Comparison of ENCODE assay signal across 9 cellular contexts in the genomic region with DNA sequence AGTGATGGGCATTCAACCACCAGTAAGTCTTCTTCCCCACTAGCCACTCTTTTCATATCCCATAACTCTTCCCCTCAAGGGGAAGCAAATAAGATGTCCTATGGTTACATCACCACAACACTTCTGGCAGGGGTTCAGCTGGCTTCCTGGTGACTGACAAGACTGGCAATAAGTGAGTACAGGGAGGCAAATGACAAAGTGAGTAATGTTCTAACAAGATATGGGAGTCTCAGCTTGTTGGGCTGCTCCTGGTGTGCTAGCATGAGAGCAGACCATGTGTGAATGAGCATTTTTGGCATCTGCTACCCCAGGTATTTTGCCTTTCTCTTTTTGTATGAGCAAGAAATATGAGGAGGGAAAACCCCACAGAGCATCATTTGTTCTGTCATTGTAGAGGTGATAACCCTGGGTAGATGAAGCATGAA. TPM values are rescaled to one million over a fixed set of nuclear protein-coding genes. Genes with fewer than 3 reads are reported as not detected.
DNase-seq lines count a peak whose midpoint lies in the region; ATAC-seq, FAIRE-seq and TF ChIP-seq lines count a peak whose summit lies in the region.
"Had no signal": no experiment of that assay in that cellular context is flagged by ENCODE, and none has a peak within 500 bp of the region (broad histone marks: within the 10 kb centered on the region; RNA-seq: fewer than 3 reads in every experiment).

No MANE protein-coding gene starts in this region.

- FAIRE-seq in kidney (lab: Jason Lieb, UNC), result no peak

- CTCF ChIA-PET in activated CD4-positive, alpha-beta memory T cell treated with anti-CD3 and anti-CD28 coated beads for 36 hours (lab: Charles Lee), result interaction anchor here (0.7 to 3.4 kb wide), 4 partner anchors 10 to 29 kb away, joined by 3 to 13 read pairs (median 4); a partner anchor contains a TSS

- no peak overlapping the region for H3K9ac ChIP-seq in kidney (ENCODE audit: low read length in 2 of 2)

- H3K4me3 Mint-ChIP-seq in activated CD4-positive, alpha-beta memory T cell treated with anti-CD3 and anti-CD28 coated beads for 36 hours, result no peak overlapping the region

- TF ChIP-seq CTCF in fibroblast of the aortic adventitia (IDR thresholded peaks at IDR 0.05; ENCODE audit: insufficient read depth, low read length) (no peak), BE2C (IDR thresholded peaks at IDR 0.05; ENCODE audit: low read depth, low read length) (no peak), kidney (IDR thresholded peaks at IDR 0.05; ENCODE audit: borderline replicate concordance, extremely low read depth, insufficient read depth) (no peak)

- H3K36me3 ChIP-seq in BE2C (no peaks in the 10 kb centered on the region), kidney (ENCODE audit: control insufficient read depth in 1 of 2, insufficient read depth in 2 of 2, low read length in 2 of 2) (no peaks in the 10 kb centered on the region)

- no peaks in the 10 kb centered on the region for H3K27me3 Mint-ChIP-seq in activated CD4-positive, alpha-beta memory T cell treated with anti-CD3 and anti-CD28 coated beads for 36 hours

- H3K9me3 Mint-ChIP-seq in activated CD4-positive, alpha-beta memory T cell treated with anti-CD3 and anti-CD28 coated beads for 36 hours, result no peaks in the 10 kb centered on the region

- H3K27ac Mint-ChIP-seq in activated CD4-positive, alpha-beta memory T cell treated with anti-CD3 and anti-CD28 coated beads for 36 hours, result peak overlapping the region; percentile 72

- intact Hi-C loops in activated CD4-positive, alpha-beta memory T cell treated with anti-CD3 and anti-CD28 coated beads for 36 hours (cut with micrococcal nuclease), result loop anchor here (1.0 kb wide), 1 partner anchor 8 kb away; no protein-coding TSS in a partner anchor
- intact Hi-C loops in kidney (cut with DNase I), result no loop called here

- H3K4me1 ChIP-seq in BE2C (no peaks in the 10 kb centered on the region), kidney (ENCODE audit: control insufficient read depth in 1 of 2, insufficient read depth in 1 of 2, low read depth in 1 of 2, low read length in 2 of 2) (no peaks in the 10 kb centered on the region)

- ATAC-seq in HG03196 (IDR thresholded peaks at IDR 0.05; ENCODE audit: unreplicated experiment), result no peak

- POLR2A ChIA-PET in activated CD4-positive, alpha-beta memory T cell treated with anti-CD3 and anti-CD28 coated beads for 36 hours (lab: Charles Lee), result interaction anchor here (0.5 to 1.7 kb wide), 2 partner anchors 39 to 55 kb away, joined by 3 to 4 read pairs; a partner anchor contains a TSS

- peaks cover 34% of the 10 kb centered on the region for H3K4me1 Mint-ChIP-seq in activated CD4-positive, alpha-beta memory T cell treated with anti-CD3 and anti-CD28 coated beads for 36 hours (ENCODE audit: low read depth)

- DNase-seq in EH (ENCODE audit: low read depth) (peak; percentile 74), NCI-H146 (lab: John Stamatoyannopoulos, UW) (peak; percentile 73), fibroblast of the aortic adventitia (ENCODE audit: low read depth) (peak; percentile 69), BE2C (no peak), kidney (no peak)
- DNase-seq in activated CD4-positive, alpha-beta memory T cell treated with anti-CD3 and anti-CD28 coated beads for 36 hours, result peak; percentile 70
- no peak for DNase-seq in effector CD8-positive, alpha-beta T cell (lab: John Stamatoyannopoulos, UW)

- H3K27me3 ChIP-seq in BE2C, result no peaks in the 10 kb centered on the region

- no peaks in the 10 kb centered on the region for H3K36me3 Mint-ChIP-seq in activated CD4-positive, alpha-beta memory T cell treated with anti-CD3 and anti-CD28 coated beads for 36 hours

- H3K27ac ChIP-seq in kidney (ENCODE audit: low read depth in 2 of 2, low read length in 2 of 2), result no peak overlapping the region

- H3K4me3 ChIP-seq in fibroblast of the aortic adventitia (ENCODE audit: low read depth, low read length) (no peak overlapping the region), BE2C (ENCODE audit: low read depth, low read length) (no peak overlapping the region), kidney (ENCODE audit: low read length in 2 of 2) (no peak overlapping the region)

- H3K9me3 ChIP-seq in BE2C, result no peaks in the 10 kb centered on the region
- H3K9me3 ChIP-seq in kidney (ENCODE audit: control insufficient read depth in 1 of 2, low read length in 2 of 2), result no peaks in the 10 kb centered on the region

RNA-seq across cellular contexts. Expression of a gene that starts 9.9 kb away (rescaled TPM):
- not detected for total RNA-seq in activated CD4-positive, alpha-beta memory T cell treated with anti-CD3 and anti-CD28 coated beads for 36 hours
- total RNA-seq in fibroblast of the aortic adventitia (ENCODE audit: low replicate concordance) (not detected in 2 replicates), kidney (not detected)
- polyA plus RNA-seq in BE2C (2012; ENCODE audit: insufficient read depth, insufficient read length, low read depth), result not detected
- 0.90 TPM for polyA plus RNA-seq in kidney (ENCODE audit: insufficient read depth, low read depth, low replicate concordance)
- total RNA-seq: dermis microvascular lymphatic vessel endothelial cell had no signal

RNA-seq across cellular contexts. Expression of a gene that starts 32.2 kb away (rescaled TPM):
- total RNA-seq in activated CD4-positive, alpha-beta memory T cell treated with anti-CD3 and anti-CD28 coated beads for 36 hours, result 10 to 100 TPM; 47.0 to 49.6 TPM
- total RNA-seq in fibroblast of the aortic adventitia (ENCODE audit: low replicate concordance), result 30.5 and 35.9 TPM in 2 replicates
- polyA plus RNA-seq in BE2C (2012; ENCODE audit: insufficient read depth, insufficient read length, low read depth), result 7.9 TPM
- 32.5 TPM for total RNA-seq in kidney
- 30.5 TPM for polyA plus RNA-seq in kidney (ENCODE audit: insufficient read depth, low read depth, low replicate concordance)

RNA-seq across cellular contexts. Expression of a gene that starts 54.8 kb away (rescaled TPM):
- total RNA-seq in activated CD4-positive, alpha-beta memory T cell treated with anti-CD3 and anti-CD28 coated beads for 36 hours, result 10 to 100 TPM; 34.1 to 34.3 TPM
- total RNA-seq in fibroblast of the aortic adventitia (ENCODE audit: low replicate concordance) (92.9 and 102 TPM in 2 replicates), kidney (139 TPM)
- polyA plus RNA-seq in BE2C (2012; ENCODE audit: insufficient read depth, insufficient read length, low read depth), result 9.2 TPM
- polyA plus RNA-seq in kidney (ENCODE audit: insufficient read depth, low read depth, low replicate concordance), result 11.6 TPM

Comparison
In these comparisons a context has a peak if more than half of its experiments do, and no peak if none do; other contexts are left out.
1. DNase-seq: peak in EH (single experiment), NCI-H146 (single experiment), activated CD4-positive, alpha-beta memory T cell treated with anti-CD3 and anti-CD28 coated beads for 36 hours (single experiment) and fibroblast of the aortic adventitia (single experiment); none in BE2C (single experiment), kidney (single experiment) and effector CD8-positive, alpha-beta T cell (single experiment).